ENCODE assay signal across 17 cellular contexts in the genomic region with DNA sequence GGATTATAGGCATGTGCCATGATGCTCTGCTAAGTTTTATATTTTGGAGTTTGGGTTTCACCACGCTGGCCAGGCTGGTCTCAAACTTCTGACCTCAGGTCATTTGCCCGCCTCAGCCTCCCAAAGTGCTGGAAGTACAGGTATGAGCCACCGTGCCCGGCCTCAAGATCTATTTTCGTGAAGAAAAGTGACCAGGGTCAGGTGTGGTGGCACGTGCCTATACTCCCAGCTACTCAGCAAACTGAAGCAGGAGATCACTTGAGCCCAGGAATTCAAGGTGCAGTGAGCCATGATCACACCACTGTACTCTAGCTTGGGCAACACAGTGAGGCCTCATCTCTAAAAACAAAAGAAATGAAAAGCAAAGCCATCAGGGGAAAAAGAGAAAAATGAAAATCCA. TPM values are rescaled to one million over a fixed set of nuclear protein-coding genes. Genes with fewer than 3 reads are reported as not detected.
A peak's percentile ranks its signal among the peaks of the same experiment; 100 is the strongest.
DNase-seq lines count a peak whose midpoint lies in the region; ATAC-seq and TF ChIP-seq lines count a peak whose summit lies in the region.
"Had no signal": no experiment of that assay in that cellular context is flagged by ENCODE, and none has a peak within 500 bp of the region (broad histone marks: within the 10 kb centered on the region; RNA-seq: fewer than 3 reads in every experiment).

No MANE protein-coding gene starts in this region.

- H3K79me2 ChIP-seq in osteoblast (ENCODE audit: insufficient read depth, low read length): peaks cover 6% of the 10 kb centered on the region

- WGBS in psoas muscle, 3 donors: 82 to 89% (median 82%) methylated on average over 6 of the region's 6 CpGs

- POLR2A ChIA-PET in activated naive CD8-positive, alpha-beta T cell treated with anti-CD3 and anti-CD28 coated beads, Interleukin-2, amount 10 ng/mL, durations not matched to agents 7 days and 5 days (lab: Charles Lee): no interaction called here

- no peak overlapping the region for H3K4me2 ChIP-seq in osteoblast (ENCODE audit: insufficient read depth, low read length)
- H3K4me2 ChIP-seq: A549, GM23338 had no signal

- no peak for ATAC-seq in activated naive CD8-positive, alpha-beta T cell treated with anti-CD3 and anti-CD28 coated beads, Interleukin-2, amount 10 ng/mL, durations not matched to agents 7 days and 5 days (ENCODE audit: low read depth)
- no peak for ATAC-seq in activated naive CD8-positive, alpha-beta T cell treated with anti-CD3 and anti-CD28 coated beads, Interleukin-2, amount 50 U/mL, for 24 hours
- ATAC-seq in psoas muscle (no peak), GM21717 (IDR thresholded peaks at IDR 0.05; ENCODE audit: unreplicated experiment) (no peak)
- ATAC-seq: A549 had no signal

- peak overlapping the region; percentile 13 for H3K27ac ChIP-seq in caudate nucleus (ENCODE audit: low read depth, low read length)
- H3K27ac ChIP-seq in osteoblast (ENCODE audit: low read depth, low read length): peak overlapping the region; percentile 18
- H3K27ac ChIP-seq in psoas muscle: no peak overlapping the region
- H3K27ac ChIP-seq: 22Rv1, A549, C4-2B had no signal

- H3K9me3 ChIP-seq in osteoblast (ENCODE audit: low read depth, low read length): no peaks in the 10 kb centered on the region
- no peaks in the 10 kb centered on the region for H3K9me3 ChIP-seq in psoas muscle
- H3K9me3 ChIP-seq: A549 had no signal

- no peaks in the 10 kb centered on the region for H3K27me3 Mint-ChIP-seq in activated naive CD8-positive, alpha-beta T cell treated with anti-CD3 and anti-CD28 coated beads, Interleukin-2, amount 10 ng/mL, durations not matched to agents 7 days and 5 days
- no peaks in the 10 kb centered on the region for H3K27me3 Mint-ChIP-seq in activated naive CD8-positive, alpha-beta T cell treated with anti-CD3 and anti-CD28 coated beads, Interleukin-2, amount 50 U/mL, for 24 hours
- H3K27me3 Mint-ChIP-seq: CD4-positive, alpha-beta memory T cell had no signal

- H3K4me3 ChIP-seq in osteoblast (ENCODE audit: insufficient read depth, low read length): no peak overlapping the region
- H3K4me3 ChIP-seq in psoas muscle: no peak overlapping the region
- H3K4me3 ChIP-seq: A549, GM23338 had no signal

- H3K27me3 ChIP-seq in osteoblast (ENCODE audit: insufficient read depth, low read length) (no peaks in the 10 kb centered on the region), psoas muscle (ENCODE audit: insufficient read depth in 3 of 3, low read length in 2 of 3) (no peaks in the 10 kb centered on the region)

- intact Hi-C loops in psoas muscle (cut with DNase I): no loop called here

- H3K4me1 ChIP-seq in osteoblast (ENCODE audit: insufficient read depth, low read length) (peaks cover 9% of the 10 kb centered on the region), psoas muscle (no peaks in the 10 kb centered on the region)
- H3K4me1 ChIP-seq: A549 had no signal

- no peaks in the 10 kb centered on the region for H3K36me3 ChIP-seq in osteoblast (ENCODE audit: insufficient read depth, low read length)
- H3K36me3 ChIP-seq in psoas muscle (ENCODE audit: insufficient read depth in 1 of 2, low read depth in 1 of 2): no peaks in the 10 kb centered on the region

- H2AFZ ChIP-seq in osteoblast (ENCODE audit: low read length): no peak overlapping the region
- H2AFZ ChIP-seq: GM23338 had no signal

- H3K4me1 Mint-ChIP-seq in activated naive CD8-positive, alpha-beta T cell treated with anti-CD3 and anti-CD28 coated beads, Interleukin-2, amount 10 ng/mL, durations not matched to agents 7 days and 5 days: no peaks in the 10 kb centered on the region
- H3K4me1 Mint-ChIP-seq in activated naive CD8-positive, alpha-beta T cell treated with anti-CD3 and anti-CD28 coated beads, Interleukin-2, amount 50 U/mL, for 24 hours: no peaks in the 10 kb centered on the region
- H3K4me1 Mint-ChIP-seq: CD4-positive, alpha-beta memory T cell had no signal

- no peak overlapping the region for H3K4me3 Mint-ChIP-seq in activated naive CD8-positive, alpha-beta T cell treated with anti-CD3 and anti-CD28 coated beads, Interleukin-2, amount 10 ng/mL, durations not matched to agents 7 days and 5 days
- H3K4me3 Mint-ChIP-seq in activated naive CD8-positive, alpha-beta T cell treated with anti-CD3 and anti-CD28 coated beads, Interleukin-2, amount 50 U/mL, for 24 hours: no peak overlapping the region
- H3K4me3 Mint-ChIP-seq: CD4-positive, alpha-beta memory T cell; GM23338 had no signal

- H3K27ac Mint-ChIP-seq in activated naive CD8-positive, alpha-beta T cell treated with anti-CD3 and anti-CD28 coated beads, Interleukin-2, amount 10 ng/mL, durations not matched to agents 7 days and 5 days: peak overlapping the region; percentile 36
- no peak overlapping the region for H3K27ac Mint-ChIP-seq in activated naive CD8-positive, alpha-beta T cell treated with anti-CD3 and anti-CD28 coated beads, Interleukin-2, amount 50 U/mL, for 24 hours

- no peak for DNase-seq in activated naive CD8-positive, alpha-beta T cell treated with anti-CD3 and anti-CD28 coated beads, Interleukin-2, amount 10 ng/mL, durations not matched to agents 7 days and 5 days
- no peak for DNase-seq in activated naive CD8-positive, alpha-beta T cell treated with anti-CD3 and anti-CD28 coated beads, Interleukin-2, amount 50 U/mL, for 24 hours
- DNase-seq in caudate nucleus (lab: John Stamatoyannopoulos, UW) (no peak), osteoblast (ENCODE audit: insufficient read length, low spot score, missing footprints) (no peak), psoas muscle (no peak), iPS-NIHi7 (ENCODE audit: extremely low spot score) (no peak)
- DNase-seq: AML-193; CD4-positive, alpha-beta memory T cell; DMS153; DMS79; GDM1; HCEC 1CT had no signal

- H3K9me3 Mint-ChIP-seq in activated naive CD8-positive, alpha-beta T cell treated with anti-CD3 and anti-CD28 coated beads, Interleukin-2, amount 10 ng/mL, durations not matched to agents 7 days and 5 days: no peaks in the 10 kb centered on the region
- no peaks in the 10 kb centered on the region for H3K9me3 Mint-ChIP-seq in activated naive CD8-positive, alpha-beta T cell treated with anti-CD3 and anti-CD28 coated beads, Interleukin-2, amount 50 U/mL, for 24 hours
- H3K9me3 Mint-ChIP-seq: CD4-positive, alpha-beta memory T cell; GM23338 had no signal

- H3K36me3 Mint-ChIP-seq in activated naive CD8-positive, alpha-beta T cell treated with anti-CD3 and anti-CD28 coated beads, Interleukin-2, amount 10 ng/mL, durations not matched to agents 7 days and 5 days: no peaks in the 10 kb centered on the region
- no peaks in the 10 kb centered on the region for H3K36me3 Mint-ChIP-seq in activated naive CD8-positive, alpha-beta T cell treated with anti-CD3 and anti-CD28 coated beads, Interleukin-2, amount 50 U/mL, for 24 hours (ENCODE audit: low read depth)
- H3K36me3 Mint-ChIP-seq: CD4-positive, alpha-beta memory T cell had no signal

- no peak for TF ChIP-seq CTCF in osteoblast (IDR thresholded peaks at IDR 0.05; ENCODE audit: extremely low read depth, low read depth, low read length)
- TF ChIP-seq CTCF in psoas muscle (IDR thresholded peaks at IDR 0.05): no peak

- peaks cover 4% of the 10 kb centered on the region for H4K20me1 ChIP-seq in osteoblast (ENCODE audit: insufficient read depth, low read length)

RNA-seq across cellular contexts. Expression of a gene that starts 18.7 kb away (rescaled TPM):
- total RNA-seq in activated naive CD8-positive, alpha-beta T cell treated with anti-CD3 and anti-CD28 coated beads, Interleukin-2, amount 10 ng/mL, durations not matched to agents 7 days and 5 days: 1 to 10 TPM; 1.3 to 2.0 TPM
- 42.7 and 52.5 TPM in 2 replicates for total RNA-seq in osteoblast
- 10 to 100 TPM in 1 of 4 donors, 1 to 10 TPM in 3; 7.7 to 10.3 (median 9.1) TPM for total RNA-seq in psoas muscle
- polyA plus RNA-seq in psoas muscle: 1 to 10 TPM; 2.3 to 4.1 (median 2.4) TPM
